23 cellular contexts compared by ENCODE assay signal in the genomic region with DNA sequence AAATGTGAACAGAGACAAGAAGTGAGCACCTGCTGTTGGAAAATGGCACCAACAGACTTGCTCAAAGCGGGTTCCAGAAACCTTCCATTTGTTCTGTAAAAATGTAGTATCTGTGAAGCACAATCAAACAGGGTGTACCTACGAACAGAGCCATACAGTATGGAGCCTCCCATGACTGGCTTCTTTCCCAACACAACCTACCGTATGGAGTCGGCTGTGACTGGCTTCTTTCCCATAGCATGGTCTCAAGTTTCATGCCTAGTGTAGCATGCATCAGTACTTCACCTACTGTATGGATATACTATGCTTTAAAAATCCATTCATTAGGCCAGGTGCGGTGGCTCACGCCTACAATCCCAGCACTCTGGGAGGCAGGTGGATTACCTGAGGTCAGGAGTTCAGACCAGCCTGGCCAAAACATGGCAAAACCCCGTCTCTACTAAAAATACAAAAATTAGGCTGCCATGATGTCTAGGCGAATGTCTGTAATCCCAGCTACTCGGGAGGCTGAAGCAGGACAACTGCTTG. TPM values are rescaled to one million over a fixed set of nuclear protein-coding genes. Genes with fewer than 3 reads are reported as not detected.
A peak's percentile ranks its signal among the peaks of the same experiment; 100 is the strongest.
DNase-seq lines count a peak whose midpoint lies in the region; ATAC-seq and TF ChIP-seq lines count a peak whose summit lies in the region.
"Had no signal": no experiment of that assay in that cellular context is flagged by ENCODE, and none has a peak within 500 bp of the region (broad histone marks: within the 10 kb centered on the region; RNA-seq: fewer than 3 reads in every experiment).

No MANE protein-coding gene starts in this region.

- H3K27ac ChIP-seq in 22Rv1 = peak overlapping the region; percentile 30; the same call in 1 of the 2 replicates
- no peak overlapping the region for H3K27ac ChIP-seq in CD8-positive, alpha-beta T cell (ENCODE audit: low read depth, low read length)
- H3K27ac ChIP-seq in naive thymus-derived CD4-positive, alpha-beta T cell (ENCODE audit: low read depth, low read length) = no peak overlapping the region
- no peak overlapping the region for H3K27ac ChIP-seq in substantia nigra (ENCODE audit: low read depth, low read length, poor library complexity, severe bottlenecking)
- H3K27ac ChIP-seq: colonic mucosa, lower lobe of right lung had no signal

- no peaks in the 10 kb centered on the region for H3K9me3 ChIP-seq in CD8-positive, alpha-beta T cell (ENCODE audit: low read length)
- no peaks in the 10 kb centered on the region for H3K9me3 ChIP-seq in naive thymus-derived CD4-positive, alpha-beta T cell (ENCODE audit: control insufficient read depth in 2 of 3, low read length in 3 of 3)
- H3K9me3 ChIP-seq: colonic mucosa, HAP-1, heart left ventricle, lower lobe of right lung, tibial artery had no signal

- peaks cover 75% of the 10 kb centered on the region for H3K4me1 Mint-ChIP-seq in CD8-positive, alpha-beta T cell (ENCODE audit: low read depth)
- peaks cover 52% of the 10 kb centered on the region for H3K4me1 Mint-ChIP-seq in central memory CD8-positive, alpha-beta T cell
- peaks cover 50 to 92% (median 74%) of the 10 kb centered on the region in 7 donors for H3K4me1 Mint-ChIP-seq in naive thymus-derived CD4-positive, alpha-beta T cell

- ATAC-seq in CD8-positive, alpha-beta T cell = no peak
- no peak for ATAC-seq in central memory CD8-positive, alpha-beta T cell (replicated peaks; ENCODE audit: extremely low read depth, poor library complexity, severe bottlenecking)
- no peak for ATAC-seq in naive thymus-derived CD4-positive, alpha-beta T cell
- no peak for ATAC-seq in HG02642 (IDR thresholded peaks at IDR 0.05; ENCODE audit: poor library complexity, unreplicated experiment)
- ATAC-seq in HG03097 (IDR thresholded peaks at IDR 0.05; ENCODE audit: low FRiP score, unreplicated experiment) = no peak
- ATAC-seq: SK-N-SH treated with all-trans-retinoic acid at 6 μM for 48 hours had no signal

- H3K36me3 ChIP-seq in CD8-positive, alpha-beta T cell (ENCODE audit: insufficient read depth, low read length) = no peaks in the 10 kb centered on the region
- H3K36me3 ChIP-seq in naive thymus-derived CD4-positive, alpha-beta T cell (ENCODE audit: control insufficient read depth in 2 of 3, insufficient read depth in 3 of 3, low read length in 3 of 3) = peaks cover 3 to 6% (median 4%) of the 10 kb centered on the region in 3 experiments
- H3K36me3 ChIP-seq: colonic mucosa had no signal

- peak overlapping the region; percentile 3 for H3K4me3 Mint-ChIP-seq in CD8-positive, alpha-beta T cell
- H3K4me3 Mint-ChIP-seq in central memory CD8-positive, alpha-beta T cell = peak overlapping the region; percentile 26
- peak overlapping the region in 2 of 10 donors; percentile 56 to 81 for H3K4me3 Mint-ChIP-seq in naive thymus-derived CD4-positive, alpha-beta T cell

- H3K27me3 Mint-ChIP-seq in CD8-positive, alpha-beta T cell (ENCODE audit: low read depth) = no peaks in the 10 kb centered on the region
- H3K27me3 Mint-ChIP-seq in central memory CD8-positive, alpha-beta T cell = no peaks in the 10 kb centered on the region
- no peaks in the 10 kb centered on the region for H3K27me3 Mint-ChIP-seq in naive thymus-derived CD4-positive, alpha-beta T cell
- H3K27me3 Mint-ChIP-seq: activated naive CD8-positive, alpha-beta T cell treated with anti-CD3 and anti-CD28 coated beads for 36 hours had no signal

- no peak overlapping the region for H3K27ac Mint-ChIP-seq in CD8-positive, alpha-beta T cell
- peak overlapping the region; percentile 81 for H3K27ac Mint-ChIP-seq in central memory CD8-positive, alpha-beta T cell (ENCODE audit: low read depth)
- H3K27ac Mint-ChIP-seq in naive thymus-derived CD4-positive, alpha-beta T cell = peak overlapping the region in 4 of 9 donors; percentile 86 to 88 (median 87)

- peaks cover 52% of the 10 kb centered on the region for H3K4me1 ChIP-seq in CD8-positive, alpha-beta T cell (ENCODE audit: insufficient read depth, low read length)
- H3K4me1 ChIP-seq in naive thymus-derived CD4-positive, alpha-beta T cell (ENCODE audit: control insufficient read depth in 2 of 2, insufficient read depth in 2 of 2, low read length in 2 of 2) = peaks cover 46 to 56% of the 10 kb centered on the region in 2 donors

- intact Hi-C loops in CD8-positive, alpha-beta T cell (cut with DNase I, micrococcal nuclease) = no loop called here
- intact Hi-C loops in naive thymus-derived CD4-positive, alpha-beta T cell (cut with micrococcal nuclease) = loop anchor here in 1 of 2 donors (2.0 kb wide), 1 partner anchor 25 kb away; no protein-coding TSS in a partner anchor

- peaks cover 44% of the 10 kb centered on the region for H3K36me3 Mint-ChIP-seq in CD8-positive, alpha-beta T cell
- H3K36me3 Mint-ChIP-seq in central memory CD8-positive, alpha-beta T cell (ENCODE audit: insufficient read depth) = peaks cover 26% of the 10 kb centered on the region
- peaks cover 0 to 4% (median 4%) of the 10 kb centered on the region in 5 donors for H3K36me3 Mint-ChIP-seq in naive thymus-derived CD4-positive, alpha-beta T cell

- H3K4me3 ChIP-seq in CD8-positive, alpha-beta T cell (ENCODE audit: low read depth, low read length) = no peak overlapping the region
- peak overlapping the region; percentile 5 for H3K4me3 ChIP-seq in naive thymus-derived CD4-positive, alpha-beta T cell (ENCODE audit: low read length)
- H3K4me3 ChIP-seq: colonic mucosa, HAP-1, heart left ventricle, lower lobe of right lung, tibial artery had no signal

- no peaks in the 10 kb centered on the region for H3K27me3 ChIP-seq in CD8-positive, alpha-beta T cell (ENCODE audit: insufficient read depth, low read length)
- H3K27me3 ChIP-seq in naive thymus-derived CD4-positive, alpha-beta T cell (ENCODE audit: control insufficient read depth in 2 of 2, insufficient read depth in 2 of 2, low read length in 2 of 2) = no peaks in the 10 kb centered on the region
- H3K27me3 ChIP-seq: colonic mucosa, heart left ventricle, tibial artery had no signal

- POLR2A ChIA-PET in CD8-positive, alpha-beta T cell (lab: Charles Lee) = interaction anchor here (0.6 to 0.7 kb wide), 2 partner anchors 9 to 617 kb away, joined by 3 read pairs; no protein-coding TSS in a partner anchor
- POLR2A ChIA-PET in naive thymus-derived CD4-positive, alpha-beta T cell (lab: Charles Lee) = interaction anchor here (0.6 to 0.7 kb wide), 2 partner anchors 8 to 31 kb away, joined by 3 read pairs; no protein-coding TSS in a partner anchor

- CTCF ChIA-PET in CD8-positive, alpha-beta T cell (lab: Charles Lee) = interaction anchor here (1.0 to 1.8 kb wide), 2 partner anchors 9 to 141 kb away, joined by 3 to 9 read pairs; no protein-coding TSS in a partner anchor
- CTCF ChIA-PET in naive thymus-derived CD4-positive, alpha-beta T cell (lab: Charles Lee) = interaction anchor here (1.0 kb wide), 1 partner anchor 8 kb away, joined by 5 read pairs; no protein-coding TSS in a partner anchor

- H3K9me3 Mint-ChIP-seq in CD8-positive, alpha-beta T cell = no peaks in the 10 kb centered on the region
- no peaks in the 10 kb centered on the region for H3K9me3 Mint-ChIP-seq in central memory CD8-positive, alpha-beta T cell
- no peaks in the 10 kb centered on the region for H3K9me3 Mint-ChIP-seq in naive thymus-derived CD4-positive, alpha-beta T cell
- H3K9me3 Mint-ChIP-seq: activated naive CD8-positive, alpha-beta T cell treated with anti-CD3 and anti-CD28 coated beads for 36 hours had no signal

- TF ChIP-seq CTCF in 22Rv1 (IDR thresholded peaks at IDR 0.05) = no peak
- no peak for TF ChIP-seq CTCF in CD8-positive, alpha-beta T cell (IDR thresholded peaks at IDR 0.05)

- no peak for DNase-seq in CD8-positive, alpha-beta T cell
- no peak for DNase-seq in central memory CD8-positive, alpha-beta T cell (ENCODE audit: low spot score in 2 of 2)
- no peak for DNase-seq in naive thymus-derived CD4-positive, alpha-beta T cell
- DNase-seq in substantia nigra (lab: John Stamatoyannopoulos, UW) = no peak
- DNase-seq in epidermal melanocyte (ENCODE audit: insufficient read length, low spot score) = no peak
- DNase-seq: activated CD8-positive, alpha-beta memory T cell treated with anti-CD3 and anti-CD28 coated beads for 24 hours; activated naive CD8-positive, alpha-beta T cell treated with anti-CD3 and anti-CD28 coated beads for 36 hours; colonic mucosa; DMS79 treated with DMSO at 0.1 percent for 48 hours; heart left ventricle; lower lobe of right lung; NCI-H1092 treated with DMSO at 0.1 percent for 48 hours; NCI-H2107; NCI-H526; right cardiac atrium; RPMI8226; stimulated activated CD4-positive, alpha-beta T cell treated with anti-CD3 and anti-CD28 coated beads, Interleukin-15, amount 100 ng/mL, for 24 hours; tibial artery had no signal

RNA-seq across cellular contexts. Expression of a gene that starts 26.2 kb away (rescaled TPM):
- 100 to 1,000 TPM; 125 to 134 TPM for total RNA-seq in CD8-positive, alpha-beta T cell
- total RNA-seq in naive thymus-derived CD4-positive, alpha-beta T cell = 100 to 1,000 TPM; 119 to 317 (median 127) TPM
- polyA plus RNA-seq in naive thymus-derived CD4-positive, alpha-beta T cell = 10 to 100 TPM; 30.6 to 37.3 TPM
